In genomic region chr14:61329478-61330051, GRCh38 we compare ENCODE assay signal across 10 cellular contexts. TPM values are rescaled to one million over a fixed set of nuclear protein-coding genes. Genes with fewer than 3 reads are reported as not detected.
DNase-seq lines count a peak whose midpoint lies in the region; ATAC-seq and TF ChIP-seq lines count a peak whose summit lies in the region.
"Had no signal": no experiment of that assay in that cellular context is flagged by ENCODE, and none has a peak within 500 bp of the region (broad histone marks: within the 10 kb centered on the region; RNA-seq: fewer than 3 reads in every experiment).

No MANE protein-coding gene starts in this region.

- POLR2A ChIA-PET in CD4-positive, alpha-beta memory T cell (lab: Charles Lee; ENCODE audit: partially characterized antibody), result interaction anchor here (0.8 to 19.4 kb wide), 8 partner anchors 8 to 74 kb away, joined by 3 to 578 read pairs (median 4); partner anchors contain the start of gene PRKCH
- POLR2A ChIA-PET in OCI-LY7 (lab: Charles Lee), result interaction anchor here (0.7 kb wide), 1 partner anchor 11 kb away, joined by 5 read pairs; no protein-coding TSS in a partner anchor

- H3K4me3 ChIP-seq in CD4-positive, alpha-beta memory T cell (ENCODE audit: low read length in 2 of 2), result peak overlapping the region; percentile 31 to 44
- no peak overlapping the region for H3K4me3 ChIP-seq in OCI-LY7 (ENCODE audit: low read depth, low read length, poor library complexity, severe bottlenecking)
- H3K4me3 ChIP-seq: breast epithelium had no signal

- CTCF ChIA-PET in CD4-positive, alpha-beta memory T cell (lab: Charles Lee; ENCODE audit: partially characterized antibody), result interaction anchor here (0.7 to 10.2 kb wide), 8 partner anchors 9 to 150 kb away, joined by 3 to 84 read pairs (median 4); partner anchors contain the start of gene PRKCH
- CTCF ChIA-PET in OCI-LY7 (lab: Charles Lee; ENCODE audit: unreplicated experiment), result no interaction called here

- TF ChIP-seq CTCF in OCI-LY7 (conservative IDR thresholded peaks at IDR 0.05; ENCODE audit: low read length) (no peak), HFFc6 (IDR thresholded peaks at IDR 0.05) (no peak)

- H3K79me2 ChIP-seq in OCI-LY7 (ENCODE audit: insufficient read depth, low read depth, low read length), result no peaks in the 10 kb centered on the region

- BruUV-seq in OCI-LY7 (replicated peaks; lab: Mats Ljungman, UMichigan), result no TSS peak

- ATAC-seq in GM21423 (IDR thresholded peaks at IDR 0.05; ENCODE audit: unreplicated experiment), result peak; percentile 48

- peaks cover 69 to 92% (median 77%) of the 10 kb centered on the region in 4 donors for H3K4me1 Mint-ChIP-seq in CD4-positive, alpha-beta memory T cell
- H3K4me1 Mint-ChIP-seq in HFFc6 (ENCODE audit: low read depth), result no peaks in the 10 kb centered on the region

- peak overlapping the region; percentile 89 for H3K27ac ChIP-seq in CD4-positive, alpha-beta memory T cell (ENCODE audit: low read depth, low read length)
- H3K27ac ChIP-seq in OCI-LY7 (ENCODE audit: low read depth, low read length, poor library complexity, severe bottlenecking), result no peak overlapping the region
- H3K27ac ChIP-seq: breast epithelium had no signal

- H3K9me3 ChIP-seq in CD4-positive, alpha-beta memory T cell (ENCODE audit: control insufficient read depth in 1 of 2, low read length in 2 of 2), result no peaks in the 10 kb centered on the region
- no peaks in the 10 kb centered on the region for H3K9me3 ChIP-seq in OCI-LY7 (ENCODE audit: low read length)

- intact Hi-C loops in CD4-positive, alpha-beta memory T cell (cut with micrococcal nuclease), result no loop called here
- intact Hi-C loops in OCI-LY7 (cut with micrococcal nuclease; ENCODE audit: unreplicated experiment), result no loop called here

- H3K9me2 ChIP-seq in OCI-LY7 (ENCODE audit: insufficient read depth, low read length), result no peaks in the 10 kb centered on the region

- peaks cover 94% of the 10 kb centered on the region for H3K4me1 ChIP-seq in CD4-positive, alpha-beta memory T cell (ENCODE audit: insufficient read depth, low read length)
- H3K4me1 ChIP-seq in OCI-LY7 (ENCODE audit: insufficient read depth, low read length, poor library complexity, severe bottlenecking), result no peaks in the 10 kb centered on the region
- H3K4me1 ChIP-seq: breast epithelium had no signal

- DNase-seq in CD4-positive, alpha-beta memory T cell, result peak in 1 of 5 donors; percentile 17
- peak; percentile 30 for DNase-seq in OCI-LY7 (ENCODE audit: low spot score)
- DNase-seq in medulla oblongata (ENCODE audit: extremely low spot score), result peak; percentile 67
- no peak for DNase-seq in SW480 (ENCODE audit: low spot score)
- no peak for DNase-seq in NCI-H1092 (lab: John Stamatoyannopoulos, UW)
- DNase-seq in NCI-H1048 (lab: John Stamatoyannopoulos, UW), result no peak
- no peak for DNase-seq in HFFc6
- DNase-seq: NCI-H526 had no signal

- no peak overlapping the region for H2AFZ ChIP-seq in OCI-LY7 (ENCODE audit: low read length)

- H3K27me3 Mint-ChIP-seq in CD4-positive, alpha-beta memory T cell, result no peaks in the 10 kb centered on the region
- peaks cover 2% of the 10 kb centered on the region for H3K27me3 Mint-ChIP-seq in HFFc6 (ENCODE audit: insufficient read depth)

- no peaks in the 10 kb centered on the region for H3K27me3 ChIP-seq in CD4-positive, alpha-beta memory T cell (ENCODE audit: insufficient read depth, low read length)
- H3K27me3 ChIP-seq: breast epithelium had no signal

- H3K4me3 Mint-ChIP-seq in CD4-positive, alpha-beta memory T cell, result peak overlapping the region; percentile 77 to 100 (median 92)
- no peak overlapping the region for H3K4me3 Mint-ChIP-seq in HFFc6

- peak overlapping the region in 6 of 7 donors; percentile 91 to 99 (median 97) for H3K27ac Mint-ChIP-seq in CD4-positive, alpha-beta memory T cell
- no peak overlapping the region for H3K27ac Mint-ChIP-seq in HFFc6

- H3K9me3 Mint-ChIP-seq in CD4-positive, alpha-beta memory T cell, result peaks cover 0 to 4% (median 0%) of the 10 kb centered on the region in 8 donors
- H3K9me3 Mint-ChIP-seq in HFFc6, result no peaks in the 10 kb centered on the region

- H4K20me1 ChIP-seq in OCI-LY7 (ENCODE audit: insufficient read depth, low read length), result no peaks in the 10 kb centered on the region

- H3K36me3 Mint-ChIP-seq in CD4-positive, alpha-beta memory T cell, result peaks cover 34 to 48% of the 10 kb centered on the region in 2 donors
- no peaks in the 10 kb centered on the region for H3K36me3 Mint-ChIP-seq in HFFc6 (ENCODE audit: low read depth)

- no peaks in the 10 kb centered on the region for H3K36me3 ChIP-seq in CD4-positive, alpha-beta memory T cell (ENCODE audit: insufficient read depth, low read length)
- no peaks in the 10 kb centered on the region for H3K36me3 ChIP-seq in OCI-LY7 (ENCODE audit: insufficient read depth, low read length)
- H3K36me3 ChIP-seq: breast epithelium had no signal

- no peak overlapping the region for H3K4me2 ChIP-seq in OCI-LY7 (ENCODE audit: low read length)

RNA-seq across cellular contexts. Expression of gene PRKCH, which starts 8.2 kb away (rescaled TPM):
- total RNA-seq in CD4-positive, alpha-beta memory T cell, result 100 to 1,000 TPM; 247 to 284 TPM
- polyA plus RNA-seq in CD4-positive, alpha-beta memory T cell, result 100 to 1,000 TPM; 246 to 251 TPM
- total RNA-seq in OCI-LY7 (2014; rRNA removed; shearing (Covaris generic)), result 0.72 and 0.85 TPM in 2 replicates
- 0.42 and 2.3 TPM in 2 replicates for total RNA-seq in OCI-LY7 (2022)
- total RNA-seq in HFFc6 (2021; fragmentation: NEBNext Ultra II Directional; extraction: Animal tissue kit (Norgen Biotek cat#: 25700)), result 1 to 10 TPM in 1 of 6 experiments, under 1 TPM in 5; 0.17 to 1.2 (median 0.35) TPM

RNA-seq across cellular contexts. Expression of gene TMEM30B, which starts 48.4 kb away (rescaled TPM):
- total RNA-seq in CD4-positive, alpha-beta memory T cell, result 1 to 10 TPM; 2.9 to 3.0 TPM
- polyA plus RNA-seq in CD4-positive, alpha-beta memory T cell, result 1 to 10 TPM; 5.3 to 5.4 TPM
- total RNA-seq in OCI-LY7 (2014; rRNA removed; shearing (Covaris generic)), result not detected in 2 replicates
- total RNA-seq in OCI-LY7 (2022), result not detected in 2 replicates
- not detected for total RNA-seq in HFFc6 (2021; fragmentation: NEBNext Ultra II Directional; extraction: Animal tissue kit (Norgen Biotek cat#: 25700))

Comparison
In these comparisons a context has a peak if more than half of its experiments do, and no peak if none do; other contexts are left out.
1. DNase-seq: peak in OCI-LY7 (single experiment) and medulla oblongata (single experiment); none in SW480 (single experiment), NCI-H1092 (single experiment), NCI-H1048 (single experiment) and HFFc6 (single experiment).
2. RNA of gene PRKCH, which starts 8.2 kb away (total RNA-seq): 247 to 284 TPM in CD4-positive, alpha-beta memory T cell; 0.42 to 2.3 TPM in OCI-LY7 and 0.17 to 1.2 TPM in HFFc6; every median in the first group is over 10 times any median in the second.